Comparison of ENCODE assay signal across 1 cellular context in the genomic region with DNA sequence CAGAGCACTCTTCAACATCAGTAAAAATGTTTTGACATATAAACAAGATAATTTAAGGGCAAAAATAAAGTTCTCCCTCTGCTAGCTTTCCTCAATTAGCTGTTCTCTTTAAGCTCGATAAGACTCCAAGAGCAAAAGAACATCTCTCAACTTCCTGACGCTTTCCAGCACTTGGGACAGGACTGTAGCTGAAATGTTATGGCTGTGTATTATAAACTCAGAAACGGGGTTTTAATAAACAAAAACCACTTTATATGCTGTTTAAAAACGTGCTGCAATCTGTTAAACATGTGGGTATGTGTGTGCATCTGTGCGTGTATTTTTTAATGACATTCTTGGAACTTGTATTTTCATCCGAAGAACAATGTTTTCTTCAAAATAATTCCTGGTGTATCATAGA.
TF ChIP-seq lines count a peak whose summit lies in the region.

No MANE protein-coding gene starts in this region.

TF ChIP-seq in IMR-90, 13 proteins besides CTCF, POLR2A, EP300 and RAD21 (continued from another document):
- TF ChIP-seq, protein P1, sequence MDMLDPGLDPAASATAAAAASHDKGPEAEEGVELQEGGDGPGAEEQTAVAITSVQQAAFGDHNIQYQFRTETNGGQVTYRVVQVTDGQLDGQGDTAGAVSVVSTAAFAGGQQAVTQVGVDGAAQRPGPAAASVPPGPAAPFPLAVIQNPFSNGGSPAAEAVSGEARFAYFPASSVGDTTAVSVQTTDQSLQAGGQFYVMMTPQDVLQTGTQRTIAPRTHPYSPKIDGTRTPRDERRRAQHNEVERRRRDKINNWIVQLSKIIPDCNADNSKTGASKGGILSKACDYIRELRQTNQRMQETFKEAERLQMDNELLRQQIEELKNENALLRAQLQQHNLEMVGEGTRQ (IDR thresholded peaks at IDR 0.05; ENCODE audit: low read depth, low read length): no peak
- no peak for TF ChIP-seq RCOR1 (IDR thresholded peaks at IDR 0.05; ENCODE audit: insufficient replicate concordance, low read length)
- TF ChIP-seq, protein P2, sequence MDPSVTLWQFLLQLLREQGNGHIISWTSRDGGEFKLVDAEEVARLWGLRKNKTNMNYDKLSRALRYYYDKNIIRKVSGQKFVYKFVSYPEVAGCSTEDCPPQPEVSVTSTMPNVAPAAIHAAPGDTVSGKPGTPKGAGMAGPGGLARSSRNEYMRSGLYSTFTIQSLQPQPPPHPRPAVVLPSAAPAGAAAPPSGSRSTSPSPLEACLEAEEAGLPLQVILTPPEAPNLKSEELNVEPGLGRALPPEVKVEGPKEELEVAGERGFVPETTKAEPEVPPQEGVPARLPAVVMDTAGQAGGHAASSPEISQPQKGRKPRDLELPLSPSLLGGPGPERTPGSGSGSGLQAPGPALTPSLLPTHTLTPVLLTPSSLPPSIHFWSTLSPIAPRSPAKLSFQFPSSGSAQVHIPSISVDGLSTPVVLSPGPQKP (IDR thresholded peaks at IDR 0.05; ENCODE audit: borderline replicate concordance, low read depth, low read length): no peak
- TF ChIP-seq MXI1 (IDR thresholded peaks at IDR 0.05; ENCODE audit: borderline replicate concordance, low read depth, low read length): no peak
- no peak for TF ChIP-seq FOS (IDR thresholded peaks at IDR 0.05; ENCODE audit: low read depth, low read length)
- TF ChIP-seq MAFK (IDR thresholded peaks at IDR 0.05; ENCODE audit: low read depth, low read length): no peak
- no peak for TF ChIP-seq CHD1 (IDR thresholded peaks at IDR 0.05; ENCODE audit: low read depth, low read length)
- no peak for TF ChIP-seq SMC3 (IDR thresholded peaks at IDR 0.05; ENCODE audit: low read depth, low read length)
- TF ChIP-seq MAZ (IDR thresholded peaks at IDR 0.05; ENCODE audit: borderline replicate concordance, low read depth, low read length): no peak
- TF ChIP-seq NFE2L2 (IDR thresholded peaks at IDR 0.05; ENCODE audit: low read depth, low read length): no peak
- no peak for TF ChIP-seq RFX5 (IDR thresholded peaks at IDR 0.05; ENCODE audit: low read depth, low read length)
